1 cellular context compared by ENCODE assay signal in genomic region chr1:234724517-234725176, GRCh38.
A peak's percentile ranks its signal among the peaks of the same experiment; 100 is the strongest.
TF ChIP-seq lines count a peak whose summit lies in the region.

No MANE protein-coding gene starts in this region.

TF ChIP-seq in HepG2, 621 proteins besides CTCF, POLR2A, EP300 and RAD21 (continued from another document and continues in another):
- TF ChIP-seq TEF (CRISPR knock-in tag; IDR thresholded peaks at IDR 0.05) (0 out of 2 replicates have a peak, but pooled peaks have one; percentile 17), HNRNPLL (IDR thresholded peaks at IDR 0.05; ENCODE audit: low read depth, low read length, poor library complexity, severe bottlenecking) (no peak), SSRP1 (CRISPR knock-in tag; IDR thresholded peaks at IDR 0.05) (peak; percentile 98), ZNF138 (CRISPR knock-in tag; IDR thresholded peaks at IDR 0.05; ENCODE audit: low read depth) (no peak; the same call in 1 of the 2 replicates), ZBTB40 (IDR thresholded peaks at IDR 0.05) (no peak), ZBTB40 (CRISPR knock-in tag; IDR thresholded peaks at IDR 0.05) (0 out of 2 replicates have a peak, but pooled peaks have one; percentile 59), PPARG (CRISPR knock-in tag; conservative IDR thresholded peaks at IDR 0.05) (no peak), GATA4 (IDR thresholded peaks at IDR 0.05; ENCODE audit: borderline replicate concordance, low read depth) (peak; percentile 13; the same call in 1 of the 2 replicates), ZNF761 (CRISPR knock-in tag; conservative IDR thresholded peaks at IDR 0.05) (no peak), GATAD2A (CRISPR knock-in tag; IDR thresholded peaks at IDR 0.05) (0 out of 2 replicates have a peak, but pooled peaks have one; percentile 1), NFIB (CRISPR knock-in tag; IDR thresholded peaks at IDR 0.05; ENCODE audit: borderline replicate concordance) (no peak), MNT (IDR thresholded peaks at IDR 0.05) (peak; percentile 76), ZKSCAN1 (IDR thresholded peaks at IDR 0.05; ENCODE audit: low read length) (no peak), ZFX (CRISPR knock-in tag; IDR thresholded peaks at IDR 0.05; ENCODE audit: low read depth) (peak; percentile 4; the same call in 1 of the 2 replicates), ZFP41 (CRISPR knock-in tag; IDR thresholded peaks at IDR 0.05; ENCODE audit: borderline replicate concordance) (0 out of 2 replicates have a peak, but pooled peaks have one; percentile 50), HOXD1 (CRISPR knock-in tag; IDR thresholded peaks at IDR 0.05) (no peak), FOXK1 (CRISPR knock-in tag; IDR thresholded peaks at IDR 0.05; ENCODE audit: borderline replicate concordance, low read depth) (peak; percentile 15; the same call in 1 of the 2 replicates), PTBP1 (IDR thresholded peaks at IDR 0.05; ENCODE audit: low read depth, low read length, poor library complexity, severe bottlenecking) (no peak), SMYD3 (CRISPR knock-in tag; IDR thresholded peaks at IDR 0.05) (peak; percentile 64; the same call in 1 of the 2 replicates), ELF3 (CRISPR knock-in tag; IDR thresholded peaks at IDR 0.05) (peak; percentile 68; the same call in 1 of the 2 replicates), ZNF747 (CRISPR knock-in tag; IDR thresholded peaks at IDR 0.05; ENCODE audit: borderline replicate concordance) (no peak), SMAD1 (CRISPR knock-in tag; IDR thresholded peaks at IDR 0.05; ENCODE audit: borderline replicate concordance, low read depth) (no peak), PBX3 (CRISPR knock-in tag; IDR thresholded peaks at IDR 0.05; ENCODE audit: borderline replicate concordance) (no peak), ZNF124 (CRISPR knock-in tag; IDR thresholded peaks at IDR 0.05) (no peak; the same call in none of the 2 replicates), ZNF260 (CRISPR knock-in tag; IDR thresholded peaks at IDR 0.05; ENCODE audit: borderline replicate concordance, low read depth) (no peak), ZNF512 (CRISPR knock-in tag; IDR thresholded peaks at IDR 0.05) (no peak), ZNF225 (CRISPR knock-in tag; IDR thresholded peaks at IDR 0.05) (no peak), ZNF569 (CRISPR knock-in tag; IDR thresholded peaks at IDR 0.05; ENCODE audit: borderline replicate concordance) (0 out of 2 replicates have a peak, but pooled peaks have one; percentile 26), ZBTB21 (CRISPR knock-in tag; IDR thresholded peaks at IDR 0.05) (no peak), DMAP1 (CRISPR knock-in tag; IDR thresholded peaks at IDR 0.05) (peak; percentile 65), TAF1 (CRISPR knock-in tag; IDR thresholded peaks at IDR 0.05) (peak; percentile 38), ZMYM3 (CRISPR knock-in tag; IDR thresholded peaks at IDR 0.05) (peak; percentile 6; the same call in 1 of the 2 replicates), ASH2L (IDR thresholded peaks at IDR 0.05; ENCODE audit: insufficient read length, low read depth, low read length) (no peak), JUND (CRISPR knock-in tag; IDR thresholded peaks at IDR 0.05) (no peak), ZBTB10 (CRISPR knock-in tag; IDR thresholded peaks at IDR 0.05; ENCODE audit: borderline replicate concordance) (peak; percentile 20; the same call in 1 of the 2 replicates), TBL1XR1 (IDR thresholded peaks at IDR 0.05; ENCODE audit: borderline replicate concordance, low read length, partially characterized antibody) (no peak), CBX2 (IDR thresholded peaks at IDR 0.05; ENCODE audit: low read depth, low read length) (no peak), CBX2 (CRISPR knock-in tag; IDR thresholded peaks at IDR 0.05; ENCODE audit: low read depth) (no peak), MEIS2 (CRISPR knock-in tag; IDR thresholded peaks at IDR 0.05) (peak; percentile 40), ZNF160 (CRISPR knock-in tag; IDR thresholded peaks at IDR 0.05) (no peak), NR2F6 (IDR thresholded peaks at IDR 0.05) (0 out of 2 replicates have a peak, but pooled peaks have one; percentile 50), NR2F6 (CRISPR knock-in tag; IDR thresholded peaks at IDR 0.05) (no peak), ZMYM4 (CRISPR knock-in tag; IDR thresholded peaks at IDR 0.05) (no peak; the same call in none of the 2 replicates), MXI1 (IDR thresholded peaks at IDR 0.05; ENCODE audit: borderline replicate concordance, low read depth, low read length) (peak; percentile 71; the same call in 2 of the 3 replicates), KDM5A (IDR thresholded peaks at IDR 0.05; ENCODE audit: borderline replicate concordance, low read length) (no peak), MED1 (CRISPR knock-in tag; IDR thresholded peaks at IDR 0.05) (peak; percentile 81), TEAD3 (CRISPR knock-in tag; optimal IDR thresholded peaks at IDR 0.05; ENCODE audit: borderline replicate concordance) (peak; percentile 25), ZNF781 (CRISPR knock-in tag; IDR thresholded peaks at IDR 0.05; ENCODE audit: borderline replicate concordance, not compliant biosample characterization) (no peak), ELF1 (CRISPR knock-in tag; IDR thresholded peaks at IDR 0.05) (0 out of 2 replicates have a peak, but pooled peaks have one; percentile 2)
